ENCODE assay signal across 10 cellular contexts in the genomic region with DNA sequence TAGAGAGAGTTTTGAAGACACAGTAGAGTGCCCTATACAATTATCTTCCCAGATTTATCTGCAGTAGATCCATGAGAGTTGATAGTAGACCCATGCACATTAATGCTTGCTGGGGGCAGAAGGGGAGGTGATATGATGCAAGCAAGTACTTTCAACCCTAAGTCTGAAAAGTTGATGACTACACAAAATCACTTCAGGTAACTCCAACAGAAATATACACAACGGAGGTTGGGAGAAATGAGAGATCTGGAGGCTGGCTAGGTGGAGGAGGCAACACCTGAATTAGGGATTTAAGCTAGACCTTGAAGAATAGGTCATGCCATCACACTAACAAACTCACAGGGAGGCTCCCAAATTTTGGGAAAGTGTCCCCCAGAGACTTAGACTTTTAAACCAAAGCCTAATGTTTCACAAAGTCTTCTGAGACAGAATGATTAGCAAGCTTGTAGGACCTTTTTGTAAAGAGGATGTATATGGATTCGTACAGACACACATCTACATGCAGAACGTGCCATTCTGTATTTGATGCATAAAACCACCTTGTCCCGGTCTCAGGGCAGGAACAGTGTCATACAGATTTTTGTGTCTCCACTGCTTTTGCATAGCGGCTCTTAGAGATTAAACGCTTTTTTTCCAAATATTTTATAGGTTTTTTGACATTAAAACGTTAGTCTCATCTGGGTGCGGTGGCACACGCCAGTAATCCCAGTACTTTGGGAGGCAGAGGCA. TPM values are rescaled to one million over a fixed set of nuclear protein-coding genes. Genes with fewer than 3 reads are reported as not detected.
A peak's percentile ranks its signal among the peaks of the same experiment; 100 is the strongest.
DNase-seq lines count a peak whose midpoint lies in the region; ATAC-seq, FAIRE-seq and TF ChIP-seq lines count a peak whose summit lies in the region.
"Had no signal": no experiment of that assay in that cellular context is flagged by ENCODE, and none has a peak within 500 bp of the region (broad histone marks: within the 10 kb centered on the region; RNA-seq: fewer than 3 reads in every experiment).

No MANE protein-coding gene starts in this region.

- H3K9me3 ChIP-seq in Panc1 (ENCODE audit: control insufficient read depth, insufficient read depth, low read depth, low read length) (no peaks in the 10 kb centered on the region), smooth muscle cell (replicated peaks; ENCODE audit: low read depth) (no peaks in the 10 kb centered on the region)

- H2AFZ ChIP-seq in smooth muscle cell (ENCODE audit: low read depth), result peak overlapping the region; percentile 86

- H3K27me3 ChIP-seq in Panc1 (ENCODE audit: control insufficient read depth, insufficient read depth, low read length) (no peaks in the 10 kb centered on the region), smooth muscle cell (ENCODE audit: low read depth) (no peaks in the 10 kb centered on the region)

- H4K20me1 ChIP-seq in smooth muscle cell (ENCODE audit: low read depth), result no peaks in the 10 kb centered on the region

- CTCF ChIA-PET in Panc1 (lab: Charles Lee), result interaction anchor here (0.6 to 2.6 kb wide), 5 partner anchors 159 to 352 kb away, joined by 3 to 14 read pairs (median 8); a partner anchor contains a TSS

- H3K4me2 ChIP-seq in smooth muscle cell, result peak overlapping the region; percentile 83

- no peak for FAIRE-seq in frontal cortex (lab: Jason Lieb, UNC)
- FAIRE-seq: urothelium cell line had no signal

- DNase-seq in GM12865 (ENCODE audit: low read depth) (no peak), Panc1 (ENCODE audit: low read depth, low spot score) (no peak), foreskin fibroblast (no peak), smooth muscle cell (lab: John Stamatoyannopoulos, UW; ENCODE audit: unreplicated experiment) (no peak), frontal cortex (ENCODE audit: low spot score in 2 of 2) (no peak), NCI-H187 (lab: John Stamatoyannopoulos, UW) (no peak)

- H3K4me3 ChIP-seq in GM12865 (ENCODE audit: low read depth, low read length), result peak overlapping the region; percentile 69
- H3K4me3 ChIP-seq in Panc1 (ENCODE audit: low read depth in 2 of 2, low read length in 2 of 2), result peak overlapping the region; percentile 72 to 85
- peak overlapping the region; percentile 70 to 93 for H3K4me3 ChIP-seq in foreskin fibroblast (ENCODE audit: low read depth in 1 of 2, low read length in 2 of 2)
- no peak overlapping the region for H3K4me3 ChIP-seq in smooth muscle cell

- H3K27ac ChIP-seq in Panc1 (ENCODE audit: low read length), result peak overlapping the region; percentile 90
- no peak overlapping the region for H3K27ac ChIP-seq in smooth muscle cell (ENCODE audit: low read depth)

- in situ Hi-C loops in Panc1 (cut with HindIII; ENCODE audit: low pct_unique_long_range_greater_than_20kb, low sequenced_read_pairs), result no loop called here

- peaks cover 8% of the 10 kb centered on the region for H3F3A ChIP-seq in smooth muscle cell (ENCODE audit: low read depth)

- WGBS in smooth muscle cell (ENCODE audit: low lambda C conversion rate), result 88% methylated on average over 9 of the region's 9 CpGs

- H3K4me1 ChIP-seq in Panc1 (ENCODE audit: control insufficient read depth, insufficient read depth, low read length) (peaks cover 14% of the 10 kb centered on the region), smooth muscle cell (ENCODE audit: low read depth) (peaks cover 12% of the 10 kb centered on the region)

- intact Hi-C loops in Panc1 (cut with micrococcal nuclease; ENCODE audit: unreplicated experiment), result no loop called here

- H3K36me3 ChIP-seq in Panc1 (ENCODE audit: control insufficient read depth, insufficient read depth, low read length) (peaks cover 7% of the 10 kb centered on the region; the same call in 1 of the 2 replicates), smooth muscle cell (ENCODE audit: low read depth) (peaks cover 2% of the 10 kb centered on the region)

- BruUV-seq in Panc1 (replicated peaks; lab: Mats Ljungman, UMichigan), result no TSS peak

- ATAC-seq in Panc1, result no peak
- no peak for ATAC-seq in HG03521 (IDR thresholded peaks at IDR 0.05; ENCODE audit: unreplicated experiment)

- H3K79me2 ChIP-seq in smooth muscle cell (ENCODE audit: low read depth), result peaks cover 9% of the 10 kb centered on the region

- TF ChIP-seq CTCF in GM12865 (IDR thresholded peaks at IDR 0.05; ENCODE audit: insufficient read depth, low read depth, low read length, missing control alignments), result no peak
- TF ChIP-seq CTCF in Panc1 (IDR thresholded peaks at IDR 0.05), result no peak; the same call in 1 of the 2 replicates
- TF ChIP-seq CTCF in foreskin fibroblast (IDR thresholded peaks at IDR 0.05; ENCODE audit: low read depth, low read length), result no peak
- no peak for TF ChIP-seq CTCF in smooth muscle cell (IDR thresholded peaks at IDR 0.05; ENCODE audit: borderline replicate concordance, insufficient read depth, poor library complexity, severe bottlenecking)

- POLR2A ChIA-PET in Panc1 (lab: Charles Lee), result interaction anchor here (0.5 to 0.6 kb wide), 2 partner anchors 255 to 659 kb away, joined by 3 read pairs; no protein-coding TSS in a partner anchor

- no peak overlapping the region for H3K9ac ChIP-seq in smooth muscle cell (ENCODE audit: low read depth)

RNA-seq across cellular contexts. Expression of a gene that starts 0.9 kb away (rescaled TPM):
- total RNA-seq in Panc1 (2021; ENCODE audit: unreplicated experiment) (49.0 TPM), smooth muscle cell (36.3 and 61.1 TPM in 2 replicates), frontal cortex (14.3 TPM)
- 33.5 TPM for polyA plus RNA-seq in Panc1 (2012; ENCODE audit: insufficient read length)
- 48.5 and 53.0 TPM in 2 replicates for polyA plus RNA-seq in smooth muscle cell

RNA-seq across cellular contexts. Expression of a gene that starts 43.8 kb away (rescaled TPM):
- total RNA-seq in Panc1 (2021; ENCODE audit: unreplicated experiment), result not detected
- not detected for polyA plus RNA-seq in Panc1 (2012; ENCODE audit: insufficient read length)
- not detected in 2 replicates for total RNA-seq in smooth muscle cell
- polyA plus RNA-seq in smooth muscle cell, result not detected in 2 replicates
- not detected for total RNA-seq in frontal cortex
- total RNA-seq: myocyte, SK-MEL-5 had no signal

RNA-seq across cellular contexts. Expression of a gene that starts 47.9 kb away (rescaled TPM):
- total RNA-seq in Panc1 (2021; ENCODE audit: unreplicated experiment) (16.9 TPM), smooth muscle cell (70.3 and 75.2 TPM in 2 replicates), frontal cortex (26.9 TPM)
- polyA plus RNA-seq in Panc1 (2012; ENCODE audit: insufficient read length), result 9.2 TPM
- polyA plus RNA-seq in smooth muscle cell, result 43.7 and 56.6 TPM in 2 replicates
